21 cellular contexts compared by ENCODE assay signal in genomic region chr9:86765040-86765343, GRCh38.
"Had no signal": no experiment of that assay in that cellular context is flagged by ENCODE, and none has a peak within 500 bp of the region (broad histone marks: within the 10 kb centered on the region; RNA-seq: fewer than 3 reads in every experiment).

No MANE protein-coding gene starts in this region.

- H3K4me3 ChIP-seq: SK-N-MC had no signal

- ATAC-seq: activated CD4-positive, alpha-beta T cell treated with anti-CD3 and anti-CD28 coated beads for 36 hours; activated CD8-positive, alpha-beta T cell treated with anti-CD3 and anti-CD28 coated beads for 36 hours; activated T-cell treated with anti-CD3 and anti-CD28 coated beads, Interleukin-2, amount 50 U/mL, for 72 hours; T-cell had no signal

- DNase-seq: activated CD4-positive, alpha-beta T cell treated with anti-CD3 and anti-CD28 coated beads for 36 hours; activated CD8-positive, alpha-beta memory T cell treated with anti-CD3 and anti-CD28 coated beads, Interleukin-2, amount 50 U/mL, for 4 hours; activated CD8-positive, alpha-beta T cell treated with anti-CD3 and anti-CD28 coated beads for 36 hours; activated gamma-delta T cell treated with Interleukin-2 at 50 U/mL for 16 hours; activated naive CD4-positive, alpha-beta T cell treated with anti-CD3 and anti-CD28 coated beads, Interleukin-2, amount 10 ng/mL, durations not matched to agents 7 days and 5 days; activated naive CD8-positive, alpha-beta T cell treated with anti-CD3 and anti-CD28 coated beads for 36 hours; activated T-cell treated with anti-CD3 and anti-CD28 coated beads, Interleukin-2, amount 50 U/mL, for 72 hours; brain microvascular endothelial cell; caudate nucleus; Kasumi-1; KBM-7; NCI-H1105 treated with DMSO at 0.1 percent for 48 hours; NCI-H1436 treated with DMSO at 0.1 percent for 48 hours; NCI-H187; NCI-H2081; NCI-H446 treated with DMSO at 0.1 percent for 48 hours; NCI-H526; NCI-H82; T-cell had no signal

- H3K27me3 ChIP-seq: brain microvascular endothelial cell had no signal

- H3K36me3 ChIP-seq: brain microvascular endothelial cell had no signal

- H3K27ac ChIP-seq: brain microvascular endothelial cell, SK-N-MC, VCaP had no signal
